Comparison of ENCODE assay signal across 1 cellular context in genomic region chr11:46381046-46381835, GRCh38.
TF ChIP-seq lines count a peak whose summit lies in the region.

Gene MDK (plus strand): TSS chr11:46381669. CDS start chr11:46382058, 389 bp downstream.

TF ChIP-seq in H1, 55 proteins besides CTCF, POLR2A, EP300 and RAD21:
- TF ChIP-seq KDM1A (IDR thresholded peaks at IDR 0.05; ENCODE audit: borderline replicate concordance, low read length) (no peak), SIX5 (IDR thresholded peaks at IDR 0.05; ENCODE audit: low read depth, low read length) (no peak), SIN3A (conservative IDR thresholded peaks at IDR 0.05 in 1 of 2, IDR thresholded peaks at IDR 0.05 in 1 of 2; ENCODE audit: low read depth in 1 of 2, low read length in 2 of 2) (no peak), JUN (IDR thresholded peaks at IDR 0.05; ENCODE audit: low read depth, low read length) (no peak), CREB1 (IDR thresholded peaks at IDR 0.05) (no peak), TAF7 (optimal IDR thresholded peaks at IDR 0.05; ENCODE audit: borderline replicate concordance, low read depth, low read length) (no peak), TAF1 (IDR thresholded peaks at IDR 0.05; ENCODE audit: low read depth, low read length) (peak; percentile 60; the same call in 1 of the 2 replicates), POLR2AphosphoS5 (IDR thresholded peaks at IDR 0.05; ENCODE audit: low read depth, low read length) (0 out of 2 replicates have a peak, but pooled peaks have one; percentile 27), BACH1 (IDR thresholded peaks at IDR 0.05; ENCODE audit: low read length) (no peak), CHD7 (IDR thresholded peaks at IDR 0.05; ENCODE audit: insufficient replicate concordance, low read length) (no peak), JUND (IDR thresholded peaks at IDR 0.05; ENCODE audit: low read length) (no peak), NANOG (IDR thresholded peaks at IDR 0.05; ENCODE audit: insufficient read depth, low read depth, low read length, poor library complexity, severe bottlenecking) (no peak), YY1 (IDR thresholded peaks at IDR 0.05; ENCODE audit: low read depth, low read length) (no peak), SRF (IDR thresholded peaks at IDR 0.05; ENCODE audit: low read depth, low read length) (no peak), PHF8 (conservative IDR thresholded peaks at IDR 0.05; ENCODE audit: low read depth, low read length) (no peak; the same call in 1 of the 2 replicates), ZNF274 (IDR thresholded peaks at IDR 0.05; ENCODE audit: borderline replicate concordance, extremely low read depth, low read length) (no peak), KDM4A (IDR thresholded peaks at IDR 0.05; ENCODE audit: low read depth, low read length, severe bottlenecking) (peak; percentile 51), RBBP5 (IDR thresholded peaks at IDR 0.05; ENCODE audit: borderline replicate concordance, low read depth, low read length) (no peak; the same call in 1 of the 2 replicates), MAX (IDR thresholded peaks at IDR 0.05) (no peak), FOSL1 (IDR thresholded peaks at IDR 0.05; ENCODE audit: insufficient read depth, low read depth, low read length) (no peak), SP1 (IDR thresholded peaks at IDR 0.05; ENCODE audit: low read depth, low read length) (no peak), CTBP2 (IDR thresholded peaks at IDR 0.05; ENCODE audit: borderline replicate concordance, insufficient read depth, insufficient read length, low read length) (no peak), SP2 (IDR thresholded peaks at IDR 0.05; ENCODE audit: low read length) (no peak), TEAD4 (IDR thresholded peaks at IDR 0.05; ENCODE audit: low read depth, low read length) (no peak), KDM5A (IDR thresholded peaks at IDR 0.05; ENCODE audit: low read length) (no peak), GTF2F1 (IDR thresholded peaks at IDR 0.05; ENCODE audit: borderline replicate concordance, low read depth, low read length) (no peak), RNF2 (IDR thresholded peaks at IDR 0.05; ENCODE audit: borderline replicate concordance, low read depth, low read length, missing control alignments, poor library complexity, severe bottlenecking) (no peak), HDAC2 (IDR thresholded peaks at IDR 0.05; ENCODE audit: borderline replicate concordance in 1 of 2, low read depth in 2 of 2, low read length in 2 of 2) (peak in 1 of 2 experiments; percentile 22; a peak in 1 of 4 replicates), SUZ12 (IDR thresholded peaks at IDR 0.05; ENCODE audit: low read length) (no peak), GABPA (IDR thresholded peaks at IDR 0.05; ENCODE audit: borderline replicate concordance, insufficient read depth, low read length) (no peak), E2F6 (IDR thresholded peaks at IDR 0.05) (no peak), BCL11A (IDR thresholded peaks at IDR 0.05; ENCODE audit: low read depth in 2 of 2, low read length in 2 of 2) (no peak), BRCA1 (IDR thresholded peaks at IDR 0.05; ENCODE audit: low read depth, low read length) (no peak), MAFK (IDR thresholded peaks at IDR 0.05; ENCODE audit: low read depth, low read length) (no peak), NRF1 (IDR thresholded peaks at IDR 0.05; ENCODE audit: low read depth, low read length) (no peak)
TF ChIP-seq in H1: peak in this region for 4.
